Comparison of ENCODE assay signal across 29 cellular contexts in genomic region chr4:59024257-59024656, GRCh38.
"Had no signal": no experiment of that assay in that cellular context is flagged by ENCODE, and none has a peak within 500 bp of the region (broad histone marks: within the 10 kb centered on the region; RNA-seq: fewer than 3 reads in every experiment).

No MANE protein-coding gene starts in this region.

- H3K4me3 ChIP-seq: neural progenitor cell, ovary, psoas muscle, skin epidermis, smooth muscle cell, spleen, suprapubic skin, testis, tibial artery, transverse colon, upper lobe of right lung, vagina had no signal

- H3K27me3 ChIP-seq: neural progenitor cell, ovary, spleen, suprapubic skin, testis, tibial artery, transverse colon, upper lobe of right lung, vagina had no signal

- H3K9me3 ChIP-seq: ovary, psoas muscle, suprapubic skin, testis, tibial artery, upper lobe of right lung, vagina had no signal

- H3K27ac ChIP-seq: neural progenitor cell, ovary, parathyroid adenoma, psoas muscle, skin epidermis, spleen, suprapubic skin, testis, tibial artery, transverse colon, upper lobe of right lung, vagina had no signal

- H3K79me2 ChIP-seq: parathyroid adenoma had no signal

- H3K4me1 ChIP-seq: neural progenitor cell, parathyroid adenoma, psoas muscle, spleen, suprapubic skin, testis, tibial artery, transverse colon, upper lobe of right lung, vagina had no signal

- ATAC-seq: natural killer cell; psoas muscle; right cardiac atrium; sciatic nerve; stimulated activated memory B cell treated with anti-CD40 and anti-IgM and Interleukin-4, amounts not matched to agents 10 μg/mL and 1 μg/mL and 100 μg/mL, for 72 hours; stimulated activated naive CD8-positive, alpha-beta T cell treated with anti-CD3 and anti-CD28 coated beads, Interleukin-15, amount 100 ng/mL, for 72 hours; stimulated activated naive CD8-positive, alpha-beta T cell treated with anti-CD3 and anti-CD28 coated beads, Interleukin-15, Interleukin-2, amounts not matched to agents 100 U/mL and 50 U/mL, for 24 hours; upper lobe of right lung had no signal

- DNase-seq: naive B cell; natural killer cell; occipital lobe; ovary; posterior cingulate gyrus; psoas muscle; right cardiac atrium; spleen; stimulated activated CD4-positive, alpha-beta T cell treated with anti-CD3 and anti-CD28 coated beads, Interleukin-12 subunit alpha, Interleukin-12 subunit beta, amount 100 ng/mL, for 4 hours; stimulated activated CD4-positive, alpha-beta T cell treated with anti-CD3 and anti-CD28 coated beads, Interleukin-1b, Interleukin-23, amount 100 ng/mL, for 48 hours; stimulated activated CD4-positive, alpha-beta T cell treated with anti-CD3 and anti-CD28 coated beads, Interleukin-4, amount 100 ng/mL, for 1 hour; stimulated activated CD4-positive, alpha-beta T cell treated with anti-CD3 and anti-CD28 coated beads, Interleukin-4, amount 100 ng/mL, for 4 hours; stimulated activated CD8-positive, alpha-beta memory T cell treated with anti-CD3 and anti-CD28 coated beads, Interleukin-4, amount 100 ng/mL, for 48 hours; stimulated activated naive CD4-positive, alpha-beta T cell; stimulated activated naive CD8-positive, alpha-beta T cell treated with anti-CD3 and anti-CD28 coated beads, Interleukin-15, amount 100 ng/mL, for 72 hours; stimulated activated naive CD8-positive, alpha-beta T cell treated with anti-CD3 and anti-CD28 coated beads, Interleukin-15, Interleukin-2, amounts not matched to agents 100 U/mL and 50 U/mL, for 24 hours; substantia nigra; testis; tibial artery; transverse colon; upper lobe of right lung had no signal

- H3K36me3 ChIP-seq: neural progenitor cell, ovary, spleen, suprapubic skin, tibial artery, transverse colon, upper lobe of right lung, vagina had no signal

- H2AFZ ChIP-seq: neural progenitor cell, parathyroid adenoma had no signal

- H3K9ac ChIP-seq: neural progenitor cell, parathyroid adenoma had no signal

- H3K4me2 ChIP-seq: neural progenitor cell, smooth muscle cell had no signal
